21 cellular contexts compared by ENCODE assay signal in the genomic region with DNA sequence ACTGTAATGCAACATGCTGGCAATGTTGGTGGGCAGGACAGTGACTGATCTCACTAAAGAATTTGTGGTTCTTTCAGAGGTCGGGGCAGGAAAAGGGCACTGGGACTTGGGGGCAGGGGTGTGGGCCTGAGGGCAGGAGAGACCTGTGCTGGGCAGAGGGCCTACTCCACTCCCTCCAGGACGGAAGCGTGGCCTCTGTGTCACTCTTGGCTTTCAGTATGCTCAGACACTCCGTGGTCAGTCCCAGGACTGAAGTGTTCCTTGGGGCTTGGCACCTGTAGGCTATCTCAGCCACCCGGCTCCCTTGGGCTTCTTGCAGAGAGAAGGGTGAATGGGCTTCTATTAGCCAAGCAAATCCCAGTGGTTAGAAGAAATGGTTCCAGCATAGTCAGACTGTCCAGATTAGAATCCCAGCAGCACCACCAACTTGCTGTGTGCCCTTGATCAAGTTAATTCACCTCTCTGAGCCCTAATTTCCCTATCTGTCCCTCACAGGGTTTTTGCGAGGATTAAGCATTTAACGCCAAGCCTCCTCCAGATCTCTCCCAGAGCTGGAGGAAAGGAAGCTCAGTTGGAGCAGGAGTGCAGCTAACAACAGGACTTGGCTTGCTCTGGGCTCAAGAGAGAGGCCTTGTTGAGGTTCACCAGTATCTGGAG.
"Had no signal": no experiment of that assay in that cellular context is flagged by ENCODE, and none has a peak within 500 bp of the region (broad histone marks: within the 10 kb centered on the region; RNA-seq: fewer than 3 reads in every experiment).

No MANE protein-coding gene starts in this region.

- H3K4me1 ChIP-seq: esophagus muscularis mucosa, gastroesophageal sphincter, psoas muscle, right lobe of liver had no signal

- H3K36me3 ChIP-seq: esophagus muscularis mucosa, gastroesophageal sphincter, left ventricle myocardium inferior, neutrophil, right lobe of liver, thoracic aorta had no signal

- H3K27me3 ChIP-seq: neutrophil, right lobe of liver had no signal

- H3K27ac ChIP-seq: epithelial cell of prostate, esophagus muscularis mucosa, gastroesophageal sphincter, left ventricle myocardium inferior, neutrophil, psoas muscle, right lobe of liver, thoracic aorta had no signal

- DNase-seq: effector memory CD8-positive, alpha-beta T cell; glutamatergic neuron; islet precursor cell; left ventricle myocardium inferior; naive thymus-derived CD4-positive, alpha-beta T cell; nephron progenitor cell; retina; stimulated activated CD4-positive, alpha-beta T cell treated with anti-CD3 and anti-CD28 coated beads, Interleukin-2, amount 100 ng/mL, for 24 hours; stimulated activated CD4-positive, alpha-beta T cell treated with anti-CD3 and anti-CD28 coated beads, Interleukin-4, amount 100 ng/mL, for 4 hours; stimulated activated naive B cell treated with anti-CD40 and anti-IgM and Interleukin-4, amounts not matched to agents 10 μg/mL and 1 μg/mL and 100 μg/mL, for 72 hours; stimulated activated naive CD8-positive, alpha-beta T cell treated with anti-CD3 and anti-CD28 coated beads, Interleukin-15, amount 100 ng/mL, for 72 hours; trophoblast cell had no signal

- H3K4me3 ChIP-seq: esophagus muscularis mucosa, gastroesophageal sphincter, left ventricle myocardium inferior, lung, psoas muscle, right lobe of liver, thoracic aorta had no signal

- ATAC-seq: effector memory CD8-positive, alpha-beta T cell; gastroesophageal sphincter; naive thymus-derived CD4-positive, alpha-beta T cell; psoas muscle; right lobe of liver; stimulated activated naive B cell treated with anti-CD40 and anti-IgM and Interleukin-4, amounts not matched to agents 10 μg/mL and 1 μg/mL and 100 μg/mL, for 72 hours; stimulated activated naive CD8-positive, alpha-beta T cell treated with anti-CD3 and anti-CD28 coated beads, Interleukin-15, amount 100 ng/mL, for 72 hours had no signal

- FAIRE-seq: urothelium cell line had no signal

- H3K9me3 ChIP-seq: neutrophil, right lobe of liver, thoracic aorta had no signal
